Comparison of ENCODE assay signal across 20 cellular contexts in genomic region chr2:209943776-209944175, GRCh38.
"Had no signal": no experiment of that assay in that cellular context is flagged by ENCODE, and none has a peak within 500 bp of the region (broad histone marks: within the 10 kb centered on the region; RNA-seq: fewer than 3 reads in every experiment).

No MANE protein-coding gene starts in this region.

- H3K9ac ChIP-seq: parathyroid adenoma had no signal

- H3K27ac ChIP-seq: coronary artery, esophagus squamous epithelium, lower lobe of right lung, parathyroid adenoma, stomach, tibial artery had no signal

- DNase-seq: esophagus squamous epithelium; hypothalamus; immature natural killer cell; islet precursor cell; left ventricle myocardium superior; lower lobe of right lung; natural killer cell; stimulated activated CD4-positive, alpha-beta T cell treated with anti-CD3 and anti-CD28 coated beads, Interleukin-12 subunit alpha, Interleukin-12 subunit beta, amount 100 ng/mL, for 4 hours; stimulated activated CD4-positive, alpha-beta T cell treated with anti-CD3 and anti-CD28 coated beads, Interleukin-1b, Interleukin-23, amount 100 ng/mL, for 48 hours; stimulated activated CD4-positive, alpha-beta T cell treated with anti-CD3 and anti-CD28 coated beads, Interleukin-4, amount 100 ng/mL, for 1 hour; stimulated activated CD8-positive, alpha-beta memory T cell treated with anti-CD3 and anti-CD28 coated beads, Interleukin-4, amount 100 ng/mL, for 48 hours; stimulated activated naive CD4-positive, alpha-beta T cell treated with Interleukin-2 at 50 U/mL for 16 hours; stomach; tibial artery had no signal

- H3K9me3 Mint-ChIP-seq: type B pancreatic cell had no signal

- H3K36me3 ChIP-seq: esophagus squamous epithelium, lower lobe of right lung, stomach, tibial artery had no signal

- H3K9me3 ChIP-seq: esophagus squamous epithelium, lower lobe of right lung, stomach, tibial artery had no signal

- H3K36me3 Mint-ChIP-seq: immature natural killer cell, natural killer cell, type B pancreatic cell had no signal

- H3K27ac Mint-ChIP-seq: immature natural killer cell, natural killer cell, progenitor cell of endocrine pancreas, type B pancreatic cell had no signal

- H3K4me2 ChIP-seq: smooth muscle cell had no signal

- H3K4me1 Mint-ChIP-seq: immature natural killer cell, natural killer cell had no signal

- H3K27me3 Mint-ChIP-seq: progenitor cell of endocrine pancreas, type B pancreatic cell had no signal

- H2AFZ ChIP-seq: parathyroid adenoma had no signal

- H3K4me3 ChIP-seq: coronary artery, esophagus squamous epithelium, lower lobe of right lung, smooth muscle cell, stomach, tibial artery had no signal

- H3K4me3 Mint-ChIP-seq: immature natural killer cell, natural killer cell, type B pancreatic cell had no signal

- H3K27me3 ChIP-seq: esophagus squamous epithelium, stomach, tibial artery had no signal

- H3K4me1 ChIP-seq: lower lobe of right lung, parathyroid adenoma had no signal

- ATAC-seq: left ventricle myocardium superior, lower lobe of right lung, natural killer cell, sciatic nerve had no signal
